Comparison of ENCODE assay signal across 10 cellular contexts in the genomic region with DNA sequence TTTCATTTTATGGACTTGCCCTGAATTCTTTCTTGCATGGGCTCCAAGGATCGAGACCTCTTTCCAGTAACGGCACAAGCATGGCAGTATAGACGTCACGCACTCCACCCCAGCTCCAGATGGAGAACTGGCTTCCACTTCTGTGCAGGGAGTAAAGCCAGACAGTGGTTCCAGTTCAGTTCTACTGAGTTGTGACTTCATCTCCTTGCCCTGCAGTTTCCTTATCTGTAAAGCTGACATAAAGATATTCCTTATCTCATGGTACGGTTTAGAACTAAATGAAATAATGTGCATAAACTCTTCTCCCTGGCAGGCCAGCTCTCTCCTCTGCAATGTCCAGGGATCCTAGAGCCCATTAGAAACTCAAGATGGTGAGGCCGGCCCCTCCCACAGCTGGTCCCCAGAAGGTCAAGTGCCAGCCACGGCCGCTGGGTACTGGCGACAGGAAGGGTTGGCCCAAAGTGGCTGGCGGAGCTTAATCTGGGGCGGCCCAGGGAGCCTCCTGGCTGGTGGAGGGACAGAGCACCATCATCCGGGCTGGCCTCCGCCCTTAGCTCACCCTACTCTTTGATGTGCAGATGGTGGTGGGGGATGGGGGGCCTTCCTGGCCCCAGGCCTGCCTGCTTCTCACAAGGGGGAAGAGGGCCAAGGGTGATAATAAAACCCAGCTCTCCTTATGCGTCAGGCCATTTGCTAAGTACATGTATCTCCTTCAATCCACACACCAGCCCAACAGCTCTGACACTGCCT. TPM values are rescaled to one million over a fixed set of nuclear protein-coding genes. Genes with fewer than 3 reads are reported as not detected.
DNase-seq lines count a peak whose midpoint lies in the region; ATAC-seq and TF ChIP-seq lines count a peak whose summit lies in the region.
"Had no signal": no experiment of that assay in that cellular context is flagged by ENCODE, and none has a peak within 500 bp of the region (broad histone marks: within the 10 kb centered on the region; RNA-seq: fewer than 3 reads in every experiment).

No MANE protein-coding gene starts in this region.

- no peak overlapping the region for H3K4me2 ChIP-seq in osteoblast (ENCODE audit: insufficient read depth, low read length)

- intact Hi-C loops in Panc1 (cut with micrococcal nuclease; ENCODE audit: unreplicated experiment) = no loop called here

- no peaks in the 10 kb centered on the region for H3K27me3 ChIP-seq in Panc1 (ENCODE audit: control insufficient read depth, insufficient read depth, low read length)
- no peaks in the 10 kb centered on the region for H3K27me3 ChIP-seq in osteoblast (ENCODE audit: insufficient read depth, low read length)

- in situ Hi-C loops in Panc1 (cut with HindIII; ENCODE audit: low pct_unique_long_range_greater_than_20kb, low sequenced_read_pairs) = no loop called here

- no peak overlapping the region for H2AFZ ChIP-seq in osteoblast (ENCODE audit: low read length)

- peaks cover 3% of the 10 kb centered on the region for H3K79me2 ChIP-seq in osteoblast (ENCODE audit: insufficient read depth, low read length)

- CTCF ChIA-PET in Panc1 (lab: Charles Lee) = no interaction called here

- DNase-seq in GM04503 (ENCODE audit: low read depth) = peak; percentile 42
- no peak for DNase-seq in Panc1 (ENCODE audit: low read depth, low spot score)
- peak; percentile 83 for DNase-seq in fibroblast of mammary gland (ENCODE audit: low read depth)
- DNase-seq in osteoblast (ENCODE audit: insufficient read length, low spot score, missing footprints) = peak; percentile 62
- DNase-seq in NCI-H2171 (lab: John Stamatoyannopoulos, UW) = no peak
- DNase-seq in nucleus accumbens (lab: John Stamatoyannopoulos, UW) = no peak
- no peak for DNase-seq in activated CD4-positive, alpha-beta T cell treated with anti-CD3 and anti-CD28 coated beads for 1 hour
- no peak for DNase-seq in NK-92 (lab: John Stamatoyannopoulos, UW; ENCODE audit: unreplicated experiment)
- DNase-seq: activated naive CD4-positive, alpha-beta T cell treated with anti-CD3 and anti-CD28 coated beads, Interleukin-2, amount 50 U/mL, for 16 hours; GDM1 had no signal

- H4K20me1 ChIP-seq in osteoblast (ENCODE audit: insufficient read depth, low read length) = peaks cover 4% of the 10 kb centered on the region

- H3K4me1 ChIP-seq in Panc1 (ENCODE audit: control insufficient read depth, insufficient read depth, low read length) = peaks cover 21% of the 10 kb centered on the region
- peaks cover 10% of the 10 kb centered on the region for H3K4me1 ChIP-seq in osteoblast (ENCODE audit: insufficient read depth, low read length)

- no peak for TF ChIP-seq CTCF in Panc1 (IDR thresholded peaks at IDR 0.05)
- no peak for TF ChIP-seq CTCF in fibroblast of mammary gland (conservative IDR thresholded peaks at IDR 0.05; ENCODE audit: control insufficient read depth, insufficient read depth, low read depth, low read length)
- no peak for TF ChIP-seq CTCF in osteoblast (IDR thresholded peaks at IDR 0.05; ENCODE audit: extremely low read depth, low read depth, low read length)

- no peak overlapping the region for H3K4me3 ChIP-seq in Panc1 (ENCODE audit: low read depth in 2 of 2, low read length in 2 of 2)
- no peak overlapping the region for H3K4me3 ChIP-seq in fibroblast of mammary gland (ENCODE audit: control insufficient read depth, low read depth, low read length)
- no peak overlapping the region for H3K4me3 ChIP-seq in osteoblast (ENCODE audit: insufficient read depth, low read length)

- H3K27ac ChIP-seq in Panc1 (ENCODE audit: low read length) (no peak overlapping the region), osteoblast (ENCODE audit: low read depth, low read length) (no peak overlapping the region)

- H3K36me3 ChIP-seq in Panc1 (ENCODE audit: control insufficient read depth, insufficient read depth, low read length) = no peaks in the 10 kb centered on the region; the same call in 1 of the 2 replicates
- peaks cover 34% of the 10 kb centered on the region for H3K36me3 ChIP-seq in osteoblast (ENCODE audit: insufficient read depth, low read length)

- BruUV-seq in Panc1 (replicated peaks; lab: Mats Ljungman, UMichigan) = no TSS peak

- POLR2A ChIA-PET in Panc1 (lab: Charles Lee) = no interaction called here

- H3K9me3 ChIP-seq in Panc1 (ENCODE audit: control insufficient read depth, insufficient read depth, low read depth, low read length) = no peaks in the 10 kb centered on the region
- no peaks in the 10 kb centered on the region for H3K9me3 ChIP-seq in osteoblast (ENCODE audit: low read depth, low read length)

- peak; percentile 49 for ATAC-seq in Panc1

RNA-seq across cellular contexts. Expression of a gene that starts 7.2 kb away (rescaled TPM):
- total RNA-seq in Panc1 (2021; ENCODE audit: unreplicated experiment) = 1.1 TPM
- 2.0 TPM for polyA plus RNA-seq in Panc1 (2012; ENCODE audit: insufficient read length)
- total RNA-seq in osteoblast = 0.72 and 1.5 TPM in 2 replicates

RNA-seq across cellular contexts. Expression of a gene that starts 31.4 kb away (rescaled TPM):
- total RNA-seq in Panc1 (2021; ENCODE audit: unreplicated experiment) (183 TPM), osteoblast (87.9 and 98.7 TPM in 2 replicates)
- polyA plus RNA-seq in Panc1 (2012; ENCODE audit: insufficient read length) = 194 TPM

RNA-seq across cellular contexts. Expression of a gene that starts 32.2 kb away (rescaled TPM):
- 6.4 TPM for total RNA-seq in Panc1 (2021; ENCODE audit: unreplicated experiment)
- polyA plus RNA-seq in Panc1 (2012; ENCODE audit: insufficient read length) = 6.5 TPM
- total RNA-seq in osteoblast = under 0.01 TPM in 2 replicates

Comparison
In these comparisons a context has a peak if more than half of its experiments do, and no peak if none do; other contexts are left out.
1. DNase-seq: peak in GM04503 (single experiment), fibroblast of mammary gland (single experiment) and osteoblast (single experiment); none in Panc1 (single experiment), NCI-H2171 (single experiment), nucleus accumbens (0 of 56), activated CD4-positive, alpha-beta T cell treated with anti-CD3 and anti-CD28 coated beads for 1 hour (single experiment) and NK-92 (single experiment).